ENCODE assay signal across 15 cellular contexts in the genomic region with DNA sequence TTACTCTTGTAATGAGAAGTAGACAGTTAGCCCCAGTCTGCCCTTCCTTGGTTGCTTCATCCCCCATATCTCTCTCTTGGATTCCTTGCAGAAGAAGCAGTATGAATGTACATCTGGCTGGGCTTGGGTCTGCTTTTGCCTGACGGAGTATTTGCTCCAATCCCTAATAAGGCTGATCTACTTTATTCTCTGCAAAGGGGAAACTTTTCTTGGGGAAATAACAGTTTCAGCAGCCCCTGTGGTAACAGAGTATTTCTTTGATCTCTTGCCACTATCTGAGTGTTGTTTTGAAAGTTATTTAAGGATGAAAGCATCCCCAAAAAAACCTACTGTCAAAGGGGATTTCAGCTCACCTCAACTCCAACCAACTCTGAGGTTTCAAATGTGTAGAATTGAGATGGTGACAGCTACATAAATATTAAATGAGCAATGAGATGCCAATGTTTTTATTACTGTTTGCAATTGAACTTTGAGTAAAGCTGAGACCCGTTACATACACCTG.
"Had no signal": no experiment of that assay in that cellular context is flagged by ENCODE, and none has a peak within 500 bp of the region (broad histone marks: within the 10 kb centered on the region; RNA-seq: fewer than 3 reads in every experiment).

No MANE protein-coding gene starts in this region.

- DNase-seq: activated gamma-delta T cell treated with Interleukin-2 at 50 U/mL for 16 hours; amygdala; effector memory CD8-positive, alpha-beta T cell; hypothalamus; kidney glomerular epithelial cell; mesendoderm; stimulated activated CD4-positive, alpha-beta T cell treated with anti-CD3 and anti-CD28 coated beads, Interleukin-12 subunit alpha, Interleukin-12 subunit beta, amount 100 ng/mL, for 4 hours; stimulated activated naive CD4-positive, alpha-beta T cell treated with Interleukin-2 at 50 U/mL for 16 hours; SW 1271; testis; upper lobe of right lung had no signal

- H3K27ac ChIP-seq: epithelial cell of prostate, testis, upper lobe of right lung had no signal

- H3K4me3 Mint-ChIP-seq: brain; central memory CD8-positive, alpha-beta T cell; effector memory CD8-positive, alpha-beta T cell; T-helper 2 cell treated with Interferon-gamma antibody and Interleukin-4, amounts not matched to agents 5 μg/mL and 100 μg/mL, for 36 hours had no signal

- H3K4me1 Mint-ChIP-seq: brain; central memory CD8-positive, alpha-beta T cell had no signal

- ATAC-seq: effector memory CD8-positive, alpha-beta T cell; upper lobe of right lung had no signal

- H3K27ac Mint-ChIP-seq: brain; effector memory CD8-positive, alpha-beta T cell; T-helper 2 cell treated with Interferon-gamma antibody and Interleukin-4, amounts not matched to agents 5 μg/mL and 100 μg/mL, for 36 hours had no signal

- H3K27me3 Mint-ChIP-seq: brain had no signal

- H3K4me3 ChIP-seq: testis, upper lobe of right lung had no signal

- H3K9me3 Mint-ChIP-seq: central memory CD8-positive, alpha-beta T cell; effector memory CD8-positive, alpha-beta T cell; T-helper 2 cell treated with Interferon-gamma antibody and Interleukin-4, amounts not matched to agents 5 μg/mL and 100 μg/mL, for 36 hours had no signal

- H3K36me3 ChIP-seq: upper lobe of right lung had no signal

- H3K4me1 ChIP-seq: testis, upper lobe of right lung had no signal

- H3K36me3 Mint-ChIP-seq: brain had no signal

- H3K9me3 ChIP-seq: testis, upper lobe of right lung had no signal

- H3K27me3 ChIP-seq: testis, upper lobe of right lung had no signal
